In genomic region chr7:134755422-134756022, GRCh38 we compare ENCODE assay signal across 9 cellular contexts. TPM values are rescaled to one million over a fixed set of nuclear protein-coding genes. Genes with fewer than 3 reads are reported as not detected.
DNase-seq lines count a peak whose midpoint lies in the region; ATAC-seq, FAIRE-seq and TF ChIP-seq lines count a peak whose summit lies in the region.
"Had no signal": no experiment of that assay in that cellular context is flagged by ENCODE, and none has a peak within 500 bp of the region (broad histone marks: within the 10 kb centered on the region; RNA-seq: fewer than 3 reads in every experiment).

No MANE protein-coding gene starts in this region.

- H3K27me3 Mint-ChIP-seq in natural killer cell (ENCODE audit: low read depth in 2 of 2), result peaks cover 0 to 3% of the 10 kb centered on the region in 2 donors
- H3K27me3 Mint-ChIP-seq in natural killer cell treated with Interleukin-12 subunit alpha and Interleukin-12 subunit beta and Interleukin-15 and Interleukin-18, amount 100 ng/mL, for 72 hours, result peaks cover 11 to 18% of the 10 kb centered on the region in 2 donors
- H3K27me3 Mint-ChIP-seq: activated naive CD8-positive, alpha-beta T cell had no signal

- H3K27ac Mint-ChIP-seq in natural killer cell, result no peak overlapping the region
- H3K27ac Mint-ChIP-seq in natural killer cell treated with Interleukin-12 subunit alpha and Interleukin-12 subunit beta and Interleukin-15 and Interleukin-18, amount 100 ng/mL, for 72 hours, result no peak overlapping the region
- H3K27ac Mint-ChIP-seq: activated naive CD8-positive, alpha-beta T cell had no signal

- H3K27ac ChIP-seq in uterus (no peak overlapping the region), pancreas (no peak overlapping the region)

- no peak for DNase-seq in natural killer cell
- no peak for DNase-seq in natural killer cell treated with Interleukin-12 subunit alpha and Interleukin-12 subunit beta and Interleukin-15 and Interleukin-18, amount 100 ng/mL, for 72 hours (ENCODE audit: low spot score)
- peak; percentile 3 for DNase-seq in activated effector memory CD4-positive, alpha-beta T cell treated with Interleukin-2 at 50 U/mL for 16 hours
- no peak for DNase-seq in left lobe of liver (ENCODE audit: low spot score)
- no peak for DNase-seq in uterus
- no peak for DNase-seq in pancreas

- TF ChIP-seq CTCF in natural killer cell (IDR thresholded peaks at IDR 0.05), result peak; percentile 15
- peak; percentile 19 to 52 (median 34) for TF ChIP-seq CTCF in uterus (IDR thresholded peaks at IDR 0.05)
- peak in 2 of 4 donors; percentile 12 to 21 for TF ChIP-seq CTCF in pancreas (IDR thresholded peaks at IDR 0.05)

- FAIRE-seq in pancreas (lab: Jason Lieb, UNC), result no peak

- H3K4me1 Mint-ChIP-seq in natural killer cell, result no peaks in the 10 kb centered on the region
- H3K4me1 Mint-ChIP-seq in natural killer cell treated with Interleukin-12 subunit alpha and Interleukin-12 subunit beta and Interleukin-15 and Interleukin-18, amount 100 ng/mL, for 72 hours (ENCODE audit: low read depth in 2 of 2), result no peaks in the 10 kb centered on the region

- TF ChIP-seq POLR2A in uterus (IDR thresholded peaks at IDR 0.05), result no peak

- ATAC-seq in natural killer cell, result no peak
- no peak for ATAC-seq in natural killer cell treated with Interleukin-12 subunit alpha and Interleukin-12 subunit beta and Interleukin-15 and Interleukin-18, amount 100 ng/mL, for 72 hours
- peak; percentile 43 for ATAC-seq in left lobe of liver
- no peak for ATAC-seq in GM18867 (IDR thresholded peaks at IDR 0.05; ENCODE audit: unreplicated experiment)
- ATAC-seq in pancreas, result no peak
- no peak for ATAC-seq in GM18870 (IDR thresholded peaks at IDR 0.05; ENCODE audit: unreplicated experiment)

- intact Hi-C loops in natural killer cell (cut with micrococcal nuclease) (no loop called here), uterus (cut with DNase I; ENCODE audit: low total_unique reads) (no loop called here), pancreas (cut with DNase I) (no loop called here)

- H3K9me3 Mint-ChIP-seq in natural killer cell, result no peaks in the 10 kb centered on the region
- no peaks in the 10 kb centered on the region for H3K9me3 Mint-ChIP-seq in natural killer cell treated with Interleukin-12 subunit alpha and Interleukin-12 subunit beta and Interleukin-15 and Interleukin-18, amount 100 ng/mL, for 72 hours

- H3K27me3 ChIP-seq in uterus (no peaks in the 10 kb centered on the region), pancreas (no peaks in the 10 kb centered on the region)

- H3K4me1 ChIP-seq in uterus (no peaks in the 10 kb centered on the region), pancreas (no peaks in the 10 kb centered on the region)

- no peak overlapping the region for H3K4me3 Mint-ChIP-seq in natural killer cell
- H3K4me3 Mint-ChIP-seq in natural killer cell treated with Interleukin-12 subunit alpha and Interleukin-12 subunit beta and Interleukin-15 and Interleukin-18, amount 100 ng/mL, for 72 hours, result no peak overlapping the region
- H3K4me3 Mint-ChIP-seq: activated naive CD8-positive, alpha-beta T cell had no signal

- H3K4me3 ChIP-seq in uterus (no peak overlapping the region), pancreas (no peak overlapping the region)

- no peaks in the 10 kb centered on the region for H3K9me3 ChIP-seq in uterus
- no peaks in the 10 kb centered on the region for H3K9me3 ChIP-seq in pancreas

- no peaks in the 10 kb centered on the region for H3K36me3 Mint-ChIP-seq in natural killer cell
- H3K36me3 Mint-ChIP-seq in natural killer cell treated with Interleukin-12 subunit alpha and Interleukin-12 subunit beta and Interleukin-15 and Interleukin-18, amount 100 ng/mL, for 72 hours, result no peaks in the 10 kb centered on the region
- H3K36me3 Mint-ChIP-seq: activated naive CD8-positive, alpha-beta T cell had no signal

- 28 to 39% methylated on average over 1 of the region's 1 CpG for WGBS in pancreas, 2 donors

- H3K36me3 ChIP-seq in uterus (no peaks in the 10 kb centered on the region), pancreas (no peaks in the 10 kb centered on the region)

RNA-seq across cellular contexts. Expression of gene CALD1, which starts 23.9 kb away (rescaled TPM):
- total RNA-seq in natural killer cell (1 to 10 TPM in 2 of 3 donors, under 1 TPM in 1; 0.14 to 2.5 (median 1.0) TPM), left lobe of liver (145 TPM), uterus (1,000 to 10,000 TPM in 1 of 4 donors, 100 to 1,000 TPM in 3; 351 to 1,046 (median 551) TPM), pancreas (10 to 100 TPM; 17.0 to 85.8 (median 27.3) TPM)
- under 1 TPM; 0.11 to 0.40 TPM for total RNA-seq in natural killer cell treated with Interleukin-12 subunit alpha and Interleukin-12 subunit beta and Interleukin-15 and Interleukin-18, amount 100 ng/mL, for 72 hours
- 10 to 100 TPM; 35.1 to 35.3 TPM for polyA plus RNA-seq in pancreas

Comparison
In these comparisons a context has a peak if more than half of its experiments do, and no peak if none do; other contexts are left out.
1. RNA of gene CALD1, which starts 23.9 kb away (total RNA-seq): 351 to 1,046 TPM in uterus, 145 TPM in left lobe of liver (single experiment) and 17.0 to 85.8 TPM in pancreas; 0.14 to 2.5 TPM in natural killer cell and 0.11 to 0.40 TPM in natural killer cell treated with Interleukin-12 subunit alpha and Interleukin-12 subunit beta and Interleukin-15 and Interleukin-18, amount 100 ng/mL, for 72 hours; every median in the first group is over 4 times any median in the second.